Comparison of ENCODE assay signal across 19 cellular contexts in genomic region chr19:35966771-35967170, GRCh38. TPM values are rescaled to one million over a fixed set of nuclear protein-coding genes. Genes with fewer than 3 reads are reported as not detected.
DNase-seq lines count a peak whose midpoint lies in the region; ATAC-seq and TF ChIP-seq lines count a peak whose summit lies in the region.
"Had no signal": no experiment of that assay in that cellular context is flagged by ENCODE, and none has a peak within 500 bp of the region (broad histone marks: within the 10 kb centered on the region; RNA-seq: fewer than 3 reads in every experiment).

No MANE protein-coding gene starts in this region.

- H3K4me3 ChIP-seq in naive thymus-derived CD4-positive, alpha-beta T cell (ENCODE audit: low read length) = no peak overlapping the region
- H3K4me3 ChIP-seq in lower lobe of right lung = no peak overlapping the region
- H3K4me3 ChIP-seq: BLaER1 treated with 17β-estradiol and CSF1 and Interleukin-3, amounts not matched to agents 10 nM and 100 nM had no signal

- H3K9me3 Mint-ChIP-seq in activated CD8-positive, alpha-beta memory T cell treated with anti-CD3 and anti-CD28 coated beads, Interleukin-2, amount 10 ng/mL, durations not matched to agents 7 days and 5 days (ENCODE audit: low read depth) = no peaks in the 10 kb centered on the region
- H3K9me3 Mint-ChIP-seq in naive thymus-derived CD4-positive, alpha-beta T cell = no peaks in the 10 kb centered on the region
- H3K9me3 Mint-ChIP-seq in stimulated activated effector memory CD8-positive, alpha-beta T cell treated with anti-CD3 and anti-CD28 coated beads, Interleukin-12 subunit alpha, Interleukin-12 subunit beta, amount 100 ng/mL, for 72 hours = no peaks in the 10 kb centered on the region
- H3K9me3 Mint-ChIP-seq: CD14-positive monocyte; CD4-positive, alpha-beta T cell had no signal

- no peak for TF ChIP-seq CTCF in lower lobe of right lung (IDR thresholded peaks at IDR 0.05)

- POLR2A ChIA-PET in naive thymus-derived CD4-positive, alpha-beta T cell (lab: Charles Lee) = interaction anchor here (0.9 kb wide), 1 partner anchor 28 kb away, joined by 4 read pairs; no protein-coding TSS in a partner anchor

- no peak overlapping the region for H3K27ac Mint-ChIP-seq in activated CD8-positive, alpha-beta memory T cell treated with anti-CD3 and anti-CD28 coated beads, Interleukin-2, amount 10 ng/mL, durations not matched to agents 7 days and 5 days
- H3K27ac Mint-ChIP-seq in naive thymus-derived CD4-positive, alpha-beta T cell = no peak overlapping the region
- no peak overlapping the region for H3K27ac Mint-ChIP-seq in stimulated activated effector memory CD8-positive, alpha-beta T cell treated with anti-CD3 and anti-CD28 coated beads, Interleukin-12 subunit alpha, Interleukin-12 subunit beta, amount 100 ng/mL, for 72 hours
- H3K27ac Mint-ChIP-seq: CD4-positive, alpha-beta T cell had no signal

- H3K27me3 ChIP-seq in naive thymus-derived CD4-positive, alpha-beta T cell (ENCODE audit: control insufficient read depth in 2 of 2, insufficient read depth in 2 of 2, low read length in 2 of 2) = no peaks in the 10 kb centered on the region
- H3K27me3 ChIP-seq in lower lobe of right lung (ENCODE audit: low read depth) = peaks cover 24% of the 10 kb centered on the region
- H3K27me3 ChIP-seq: BE2C; BLaER1 treated with 17β-estradiol and CSF1 and Interleukin-3, amounts not matched to agents 10 nM and 100 nM had no signal

- H3K4me3 Mint-ChIP-seq in activated CD8-positive, alpha-beta memory T cell treated with anti-CD3 and anti-CD28 coated beads, Interleukin-2, amount 10 ng/mL, durations not matched to agents 7 days and 5 days = no peak overlapping the region
- H3K4me3 Mint-ChIP-seq in naive thymus-derived CD4-positive, alpha-beta T cell = no peak overlapping the region
- H3K4me3 Mint-ChIP-seq in stimulated activated effector memory CD8-positive, alpha-beta T cell treated with anti-CD3 and anti-CD28 coated beads, Interleukin-12 subunit alpha, Interleukin-12 subunit beta, amount 100 ng/mL, for 72 hours = no peak overlapping the region
- H3K4me3 Mint-ChIP-seq: CD14-positive monocyte; CD4-positive, alpha-beta T cell had no signal

- no peaks in the 10 kb centered on the region for H3K36me3 ChIP-seq in naive thymus-derived CD4-positive, alpha-beta T cell (ENCODE audit: control insufficient read depth in 2 of 3, insufficient read depth in 3 of 3, low read length in 3 of 3)
- no peaks in the 10 kb centered on the region for H3K36me3 ChIP-seq in lower lobe of right lung
- H3K36me3 ChIP-seq: BE2C; BLaER1 treated with 17β-estradiol and CSF1 and Interleukin-3, amounts not matched to agents 10 nM and 100 nM had no signal

- H3K9me3 ChIP-seq in naive thymus-derived CD4-positive, alpha-beta T cell (ENCODE audit: control insufficient read depth in 2 of 3, low read length in 3 of 3) = no peaks in the 10 kb centered on the region
- H3K9me3 ChIP-seq in lower lobe of right lung = no peaks in the 10 kb centered on the region
- H3K9me3 ChIP-seq: BE2C; BLaER1 treated with 17β-estradiol and CSF1 and Interleukin-3, amounts not matched to agents 10 nM and 100 nM had no signal

- H3K36me3 Mint-ChIP-seq in activated CD8-positive, alpha-beta memory T cell treated with anti-CD3 and anti-CD28 coated beads, Interleukin-2, amount 10 ng/mL, durations not matched to agents 7 days and 5 days = no peaks in the 10 kb centered on the region
- no peaks in the 10 kb centered on the region for H3K36me3 Mint-ChIP-seq in naive thymus-derived CD4-positive, alpha-beta T cell
- H3K36me3 Mint-ChIP-seq in stimulated activated effector memory CD8-positive, alpha-beta T cell treated with anti-CD3 and anti-CD28 coated beads, Interleukin-12 subunit alpha, Interleukin-12 subunit beta, amount 100 ng/mL, for 72 hours = no peaks in the 10 kb centered on the region
- H3K36me3 Mint-ChIP-seq: CD14-positive monocyte had no signal

- peaks cover 13% of the 10 kb centered on the region for H3K4me1 Mint-ChIP-seq in activated CD8-positive, alpha-beta memory T cell treated with anti-CD3 and anti-CD28 coated beads, Interleukin-2, amount 10 ng/mL, durations not matched to agents 7 days and 5 days
- H3K4me1 Mint-ChIP-seq in naive thymus-derived CD4-positive, alpha-beta T cell = peaks cover 0 to 9% (median 0%) of the 10 kb centered on the region in 7 donors
- peaks cover 29% of the 10 kb centered on the region for H3K4me1 Mint-ChIP-seq in stimulated activated effector memory CD8-positive, alpha-beta T cell treated with anti-CD3 and anti-CD28 coated beads, Interleukin-12 subunit alpha, Interleukin-12 subunit beta, amount 100 ng/mL, for 72 hours
- H3K4me1 Mint-ChIP-seq: CD14-positive monocyte had no signal

- intact Hi-C loops in naive thymus-derived CD4-positive, alpha-beta T cell (cut with micrococcal nuclease) = no loop called here
- intact Hi-C loops in lower lobe of right lung (cut with DNase I) = no loop called here

- peaks cover 8% of the 10 kb centered on the region for H3K27me3 Mint-ChIP-seq in activated CD8-positive, alpha-beta memory T cell treated with anti-CD3 and anti-CD28 coated beads, Interleukin-2, amount 10 ng/mL, durations not matched to agents 7 days and 5 days
- H3K27me3 Mint-ChIP-seq in naive thymus-derived CD4-positive, alpha-beta T cell = peaks cover 0 to 11% (median 0%) of the 10 kb centered on the region in 5 donors

- peak; percentile 33 for ATAC-seq in activated CD8-positive, alpha-beta memory T cell treated with anti-CD3 and anti-CD28 coated beads, Interleukin-2, amount 10 ng/mL, durations not matched to agents 7 days and 5 days
- peak; percentile 18 for ATAC-seq in naive thymus-derived CD4-positive, alpha-beta T cell
- ATAC-seq in stimulated activated effector memory CD8-positive, alpha-beta T cell treated with anti-CD3 and anti-CD28 coated beads, Interleukin-12 subunit alpha, Interleukin-12 subunit beta, amount 100 ng/mL, for 72 hours = peak; percentile 75
- no peak for ATAC-seq in lower lobe of right lung

- DNase-seq in activated CD8-positive, alpha-beta memory T cell treated with anti-CD3 and anti-CD28 coated beads, Interleukin-2, amount 10 ng/mL, durations not matched to agents 7 days and 5 days = peak; percentile 56
- no peak for DNase-seq in activated CD8-positive, alpha-beta memory T cell treated with anti-CD3 and anti-CD28 coated beads for 24 hours
- no peak for DNase-seq in naive thymus-derived CD4-positive, alpha-beta T cell
- DNase-seq in stimulated activated effector memory CD8-positive, alpha-beta T cell treated with anti-CD3 and anti-CD28 coated beads, Interleukin-12 subunit alpha, Interleukin-12 subunit beta, amount 100 ng/mL, for 72 hours (ENCODE audit: low spot score in 2 of 2) = no peak
- DNase-seq in anterior cingulate cortex (lab: John Stamatoyannopoulos, UW) (no peak), lower lobe of right lung (no peak)
- DNase-seq: ACHN; AML-193; BE2C; Calu3; CD4-positive, alpha-beta T cell; COR-L47; DMS153; DND-41; GOT3; HCEC 1CT had no signal

- peaks cover 0 to 3% of the 10 kb centered on the region in 2 donors for H3K4me1 ChIP-seq in naive thymus-derived CD4-positive, alpha-beta T cell (ENCODE audit: control insufficient read depth in 2 of 2, insufficient read depth in 2 of 2, low read length in 2 of 2)
- no peaks in the 10 kb centered on the region for H3K4me1 ChIP-seq in lower lobe of right lung
- H3K4me1 ChIP-seq: BE2C; BLaER1 treated with 17β-estradiol and CSF1 and Interleukin-3, amounts not matched to agents 10 nM and 100 nM had no signal

- CTCF ChIA-PET in activated CD8-positive, alpha-beta memory T cell treated with anti-CD3 and anti-CD28 coated beads, Interleukin-2, amount 10 ng/mL, durations not matched to agents 7 days and 5 days (lab: Charles Lee) = interaction anchor here (1.3 kb wide), 1 partner anchor 13 kb away, joined by 6 read pairs; no protein-coding TSS in a partner anchor
- CTCF ChIA-PET in naive thymus-derived CD4-positive, alpha-beta T cell (lab: Charles Lee) = no interaction called here

- H3K27ac ChIP-seq in naive thymus-derived CD4-positive, alpha-beta T cell (ENCODE audit: low read depth, low read length) = no peak overlapping the region
- no peak overlapping the region for H3K27ac ChIP-seq in lower lobe of right lung
- H3K27ac ChIP-seq: 22Rv1; BLaER1 treated with 17β-estradiol and CSF1 and Interleukin-3, amounts not matched to agents 10 nM and 100 nM had no signal

RNA-seq across cellular contexts. Expression of gene SDHAF1, which starts 28.2 kb away (rescaled TPM):
- total RNA-seq in activated CD8-positive, alpha-beta memory T cell treated with anti-CD3 and anti-CD28 coated beads, Interleukin-2, amount 10 ng/mL, durations not matched to agents 7 days and 5 days = 10 to 100 TPM; 19.8 to 20.2 TPM
- 10 to 100 TPM in 3 of 5 experiments, 1 to 10 TPM in 2; 7.8 to 26.1 (median 17.8) TPM for total RNA-seq in naive thymus-derived CD4-positive, alpha-beta T cell
- 10 to 100 TPM; 29.9 to 58.1 TPM for polyA plus RNA-seq in naive thymus-derived CD4-positive, alpha-beta T cell
- total RNA-seq in lower lobe of right lung = 14.4 TPM

RNA-seq across cellular contexts. Expression of gene LRFN3, which starts 30.6 kb away (rescaled TPM):
- total RNA-seq in activated CD8-positive, alpha-beta memory T cell treated with anti-CD3 and anti-CD28 coated beads, Interleukin-2, amount 10 ng/mL, durations not matched to agents 7 days and 5 days = 10 to 100 TPM; 11.9 TPM
- total RNA-seq in naive thymus-derived CD4-positive, alpha-beta T cell = 10 to 100 TPM in 3 of 5 experiments, 1 to 10 TPM in 2; 5.7 to 14.9 (median 11.6) TPM
- 1 to 10 TPM; 1.2 to 2.4 TPM for polyA plus RNA-seq in naive thymus-derived CD4-positive, alpha-beta T cell
- total RNA-seq in lower lobe of right lung = 14.6 TPM
- polyA plus RNA-seq: CD14-positive monocyte had no signal

RNA-seq across cellular contexts. Expression of gene SYNE4, which starts 41.8 kb away (rescaled TPM):
- total RNA-seq in activated CD8-positive, alpha-beta memory T cell treated with anti-CD3 and anti-CD28 coated beads, Interleukin-2, amount 10 ng/mL, durations not matched to agents 7 days and 5 days = 1 to 10 TPM; 1.4 to 3.2 TPM
- total RNA-seq in naive thymus-derived CD4-positive, alpha-beta T cell = 1 to 10 TPM; 1.7 to 5.4 (median 3.8) TPM
- polyA plus RNA-seq in naive thymus-derived CD4-positive, alpha-beta T cell = under 1 TPM in 1 of 2 donors, not detected in 1; 0.14 TPM
- 8.9 TPM for total RNA-seq in lower lobe of right lung
- polyA plus RNA-seq: CD14-positive monocyte had no signal

RNA-seq across cellular contexts. Expression of gene ALKBH6, which starts 47.2 kb away (rescaled TPM):
- 10 to 100 TPM; 41.0 to 44.7 TPM for total RNA-seq in activated CD8-positive, alpha-beta memory T cell treated with anti-CD3 and anti-CD28 coated beads, Interleukin-2, amount 10 ng/mL, durations not matched to agents 7 days and 5 days
- total RNA-seq in naive thymus-derived CD4-positive, alpha-beta T cell = 10 to 100 TPM; 32.6 to 60.6 (median 49.3) TPM
- polyA plus RNA-seq in naive thymus-derived CD4-positive, alpha-beta T cell = 10 to 100 TPM; 19.1 to 34.1 TPM
- 21.0 TPM for total RNA-seq in lower lobe of right lung

RNA-seq across cellular contexts. Expression of gene TYROBP, which starts 58.7 kb away (rescaled TPM):
- under 1 TPM in 1 of 2 experiments, not detected in 1; 0.96 TPM for total RNA-seq in activated CD8-positive, alpha-beta memory T cell treated with anti-CD3 and anti-CD28 coated beads, Interleukin-2, amount 10 ng/mL, durations not matched to agents 7 days and 5 days
- total RNA-seq in naive thymus-derived CD4-positive, alpha-beta T cell = 100 to 1,000 TPM in 1 of 5 experiments, 10 to 100 TPM in 3, not detected in 1; 15.1 to 428 (median 35.6) TPM
- 1 to 10 TPM; 2.3 to 3.7 TPM for polyA plus RNA-seq in naive thymus-derived CD4-positive, alpha-beta T cell
- total RNA-seq in lower lobe of right lung = 460 TPM
- total RNA-seq: Calu3 had no signal

Comparison
In these comparisons a context has a peak if more than half of its experiments do, and no peak if none do; other contexts are left out.
1. ATAC-seq: peak in activated CD8-positive, alpha-beta memory T cell treated with anti-CD3 and anti-CD28 coated beads, Interleukin-2, amount 10 ng/mL, durations not matched to agents 7 days and 5 days (single experiment), naive thymus-derived CD4-positive, alpha-beta T cell (single experiment) and stimulated activated effector memory CD8-positive, alpha-beta T cell treated with anti-CD3 and anti-CD28 coated beads, Interleukin-12 subunit alpha, Interleukin-12 subunit beta, amount 100 ng/mL, for 72 hours (single experiment); none in lower lobe of right lung (0 of 2).